ENCODE assay signal across 8 cellular contexts in the genomic region with DNA sequence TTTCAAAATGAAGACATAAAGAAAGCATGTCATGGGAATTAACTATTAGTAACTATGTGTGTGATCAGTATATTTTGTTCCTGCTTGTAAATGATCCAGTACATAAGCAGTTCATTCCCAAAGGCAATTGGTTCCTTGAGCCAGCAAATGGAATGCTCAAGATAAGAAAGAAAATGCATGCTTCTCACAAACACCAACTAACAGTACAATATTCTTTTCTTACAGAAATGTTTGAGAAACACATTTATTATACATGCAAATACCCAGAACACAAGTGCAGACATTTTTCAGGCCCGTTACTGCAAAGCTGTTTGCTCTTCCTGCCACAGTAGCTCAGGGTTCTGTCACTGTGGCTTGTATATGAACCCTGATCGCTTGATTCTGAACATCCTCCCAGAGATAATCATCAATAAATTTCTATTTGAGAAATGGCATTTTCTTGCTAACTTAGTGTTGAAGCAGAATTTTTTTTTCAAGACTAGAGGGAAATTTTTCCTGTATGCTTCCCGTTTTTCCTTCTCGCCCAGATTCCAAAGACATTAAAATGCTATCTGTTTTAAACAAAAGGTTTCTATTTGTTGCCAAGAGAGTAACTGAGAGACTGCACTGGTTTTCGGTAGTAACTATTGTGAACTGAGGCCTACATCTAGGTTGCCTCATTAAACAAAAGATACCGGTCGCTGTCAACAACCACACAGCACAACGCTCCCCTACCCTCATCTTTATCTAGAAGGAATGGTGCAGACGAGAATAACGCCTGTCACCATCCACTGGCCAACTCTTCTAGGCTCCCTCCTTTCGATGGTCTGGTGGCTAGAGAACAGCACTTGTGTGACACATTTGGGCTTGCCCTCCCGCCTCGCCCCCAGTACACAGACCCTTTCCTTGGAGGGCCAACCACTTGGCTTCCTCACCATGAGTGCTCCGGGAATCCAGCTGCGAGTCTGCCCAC. TPM values are rescaled to one million over a fixed set of nuclear protein-coding genes. Genes with fewer than 3 reads are reported as not detected.
DNase-seq lines count a peak whose midpoint lies in the region; ATAC-seq, FAIRE-seq and TF ChIP-seq lines count a peak whose summit lies in the region.

No MANE protein-coding gene starts in this region.

- CTCF ChIA-PET in RWPE1 (lab: Yijun Ruan, JAX) = interaction anchor here (0.6 to 1.0 kb wide), 2 partner anchors 109 to 188 kb away, joined by 3 read pairs; no protein-coding TSS in a partner anchor

- no peak for FAIRE-seq in bronchial epithelial cell (lab: Jason Lieb, UNC)

- TF ChIP-seq CTCF in RWPE1 (conservative IDR thresholded peaks at IDR 0.05; ENCODE audit: low read depth) = no peak
- TF ChIP-seq CTCF in bronchial epithelial cell (IDR thresholded peaks at IDR 0.05; ENCODE audit: insufficient read depth, low read length, severe bottlenecking) = no peak

- peak; percentile 71 for DNase-seq in activated CD8-positive, alpha-beta memory T cell treated with anti-CD3 and anti-CD28 coated beads for 24 hours
- no peak for DNase-seq in activated CD8-positive, alpha-beta memory T cell treated with anti-CD3 and anti-CD28 coated beads, Interleukin-2, amount 50 U/mL, for 4 hours
- DNase-seq in RWPE1 (ENCODE audit: low spot score) (peak; percentile 33), bronchial epithelial cell (ENCODE audit: low read depth) (peak; percentile 38), kidney tubule cell (ENCODE audit: low spot score) (peak; percentile 34), dedifferentiated amniotic fluid mesenchymal stem cell (ENCODE audit: extremely low spot score) (no peak)
- peak; percentile 18 for DNase-seq in stimulated activated CD4-positive, alpha-beta T cell treated with anti-CD3 and anti-CD28 coated beads, Interleukin-4, amount 100 ng/mL, for 24 hours

- peak overlapping the region; percentile 73 for H3K4me3 ChIP-seq in bronchial epithelial cell (ENCODE audit: low read depth, low read length)

- peak overlapping the region; percentile 91 for H3K27ac ChIP-seq in RWPE1

- no peak for ATAC-seq in HG03095 (IDR thresholded peaks at IDR 0.05; ENCODE audit: unreplicated experiment)

- no peaks in the 10 kb centered on the region for H3K36me3 ChIP-seq in bronchial epithelial cell (ENCODE audit: control insufficient read depth, insufficient read depth, low read length)

- POLR2A ChIA-PET in RWPE1 (lab: Yijun Ruan, JAX; ENCODE audit: low non-redundant PET) = no interaction called here

- no peaks in the 10 kb centered on the region for H3K27me3 ChIP-seq in bronchial epithelial cell (ENCODE audit: control insufficient read depth, insufficient read depth, low read length)

RNA-seq across cellular contexts. Expression of a gene that starts 1.7 kb away (rescaled TPM):
- 20.2 and 21.3 TPM in 2 replicates for total RNA-seq in bronchial epithelial cell

Comparison
In these comparisons a context has a peak if more than half of its experiments do, and no peak if none do; other contexts are left out.
1. DNase-seq: peak in activated CD8-positive, alpha-beta memory T cell treated with anti-CD3 and anti-CD28 coated beads for 24 hours (single experiment), RWPE1 (single experiment), bronchial epithelial cell (single experiment), kidney tubule cell (single experiment) and stimulated activated CD4-positive, alpha-beta T cell treated with anti-CD3 and anti-CD28 coated beads, Interleukin-4, amount 100 ng/mL, for 24 hours (single experiment); none in activated CD8-positive, alpha-beta memory T cell treated with anti-CD3 and anti-CD28 coated beads, Interleukin-2, amount 50 U/mL, for 4 hours (single experiment) and dedifferentiated amniotic fluid mesenchymal stem cell (single experiment).